In the genomic region with DNA sequence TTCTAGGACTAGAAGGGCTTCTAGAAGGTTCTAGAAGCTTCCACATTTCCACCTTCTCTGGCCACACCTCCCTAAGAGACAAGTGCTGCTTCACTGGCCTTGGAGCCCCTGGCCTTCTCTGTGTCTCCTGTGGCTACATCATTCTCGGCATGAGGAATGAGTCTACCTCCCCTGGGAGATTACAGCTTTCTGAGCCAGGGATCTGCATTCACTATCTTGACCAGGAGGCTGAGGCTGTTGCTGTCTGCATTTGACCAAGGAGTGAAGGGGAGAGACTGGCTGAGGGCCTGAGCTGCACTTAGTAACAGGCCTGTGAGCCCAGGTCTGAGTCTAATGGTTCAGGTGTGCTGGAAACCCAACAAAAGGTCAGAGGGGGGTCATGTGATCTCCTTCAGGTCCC, we compare ENCODE assay signal across 17 cellular contexts. TPM values are rescaled to one million over a fixed set of nuclear protein-coding genes. Genes with fewer than 3 reads are reported as not detected.
A peak's percentile ranks its signal among the peaks of the same experiment; 100 is the strongest.
DNase-seq lines count a peak whose midpoint lies in the region; ATAC-seq, FAIRE-seq and TF ChIP-seq lines count a peak whose summit lies in the region.
"Had no signal": no experiment of that assay in that cellular context is flagged by ENCODE, and none has a peak within 500 bp of the region (broad histone marks: within the 10 kb centered on the region; RNA-seq: fewer than 3 reads in every experiment).

No MANE protein-coding gene starts in this region.

- no peak overlapping the region for H3K4ac ChIP-seq in H1 (replicated peaks; ENCODE audit: insufficient read length, low read depth, low read length)

- ATAC-seq in upper lobe of right lung = no peak
- no peak for ATAC-seq in activated CD4-positive, CD25-positive, alpha-beta regulatory T cell treated with anti-CD3 and anti-CD28 coated beads, Interleukin-2, amount 50 U/mL, for 24 hours

- H3K4me1 ChIP-seq in H1 (replicated peaks in 1 of 4; ENCODE audit: control insufficient read depth in 3 of 4, insufficient read depth in 4 of 4, low read length in 3 of 4) (peaks cover 2 to 5% (median 3%) of the 10 kb centered on the region in 4 experiments; a peak in 5 of 7 replicates), neutrophil (ENCODE audit: control insufficient read depth in 1 of 2, insufficient read depth in 1 of 2, low read depth in 1 of 2, low read length in 1 of 2) (peaks cover 12 to 17% of the 10 kb centered on the region in 2 experiments), upper lobe of right lung (peaks cover 25% of the 10 kb centered on the region), HAP-1 (no peaks in the 10 kb centered on the region), tibial nerve (peaks cover 0 to 9% (median 0%) of the 10 kb centered on the region in 4 donors)

- H2BK12ac ChIP-seq in H1 (ENCODE audit: low read depth, low read length) = no peak overlapping the region

- H4K20me1 ChIP-seq in H1 (replicated peaks in 1 of 2; ENCODE audit: control insufficient read depth in 1 of 2, insufficient read depth in 2 of 2, low read length in 2 of 2) = peaks cover 0 to 3% of the 10 kb centered on the region in 2 experiments

- TF ChIP-seq EP300 in H1 (IDR thresholded peaks at IDR 0.05; ENCODE audit: borderline replicate concordance in 1 of 2, low read depth in 2 of 2, low read length in 2 of 2) (no peak), tibial nerve (IDR thresholded peaks at IDR 0.05) (no peak)

- H3K23me2 ChIP-seq in H1 (ENCODE audit: low read depth, low read length) = peaks cover 8% of the 10 kb centered on the region

- TF ChIP-seq POLR2A in H1 (IDR thresholded peaks at IDR 0.05; ENCODE audit: control extremely low read depth in 1 of 2, low read depth in 2 of 2, low read length in 2 of 2) (no peak), tibial nerve (IDR thresholded peaks at IDR 0.05) (no peak)

- 86% methylated on average over 1 of the region's 1 CpG; no CpG with 5 or more reads in 1 of the 2 experiments for WGBS in H1 (ENCODE audit: extremely low coverage in 1 of 2, insufficient coverage in 1 of 2, insufficient read length in 1 of 2, insufficient replicate concordance in 2 of 2, low coverage in 1 of 2, low lambda C conversion rate in 2 of 2, missing lambda C conversion rate in 1 of 2), 2 experiments
- WGBS in tibial nerve, 2 donors = 60 to 71% methylated on average over 1 of the region's 1 CpG

- H3K4me2 ChIP-seq in H1 (ENCODE audit: insufficient read depth in 1 of 2, low read depth in 2 of 2, low read length in 2 of 2) = no peak overlapping the region
- H3K4me2 ChIP-seq: SK-N-SH had no signal

- peaks cover 0 to 3% of the 10 kb centered on the region in 2 experiments; a peak in 2 of 4 replicates for H3K79me2 ChIP-seq in H1 (ENCODE audit: control insufficient read depth in 1 of 2, insufficient read depth in 2 of 2, low read length in 2 of 2)

- no peak overlapping the region for H3K9ac ChIP-seq in H1 (replicated peaks in 1 of 4; ENCODE audit: extremely low read depth in 1 of 4, low read depth in 3 of 4, low read length in 3 of 4)
- H3K9ac ChIP-seq: SK-N-SH had no signal

- in situ Hi-C loops in HAP-1 (cut with MboI; ENCODE audit: low sequenced_read_pairs) = no loop called here

- no peak for TF ChIP-seq RAD21 in H1 (IDR thresholded peaks at IDR 0.05 in 1 of 2, conservative IDR thresholded peaks at IDR 0.05 in 1 of 2; ENCODE audit: low read depth in 2 of 2, low read length in 2 of 2)

- H3K27me3 ChIP-seq in H1 (replicated peaks in 1 of 4; ENCODE audit: control insufficient read depth in 3 of 4, extremely low read depth in 1 of 4, insufficient read depth in 3 of 4, low read length in 3 of 4) = peaks cover 0 to 6% (median 3%) of the 10 kb centered on the region in 4 experiments; a peak in 3 of 7 replicates
- peaks cover 38% of the 10 kb centered on the region for H3K27me3 ChIP-seq in neutrophil
- peaks cover 12% of the 10 kb centered on the region for H3K27me3 ChIP-seq in upper lobe of right lung
- H3K27me3 ChIP-seq in HAP-1 (ENCODE audit: low read depth) = peaks cover 17% of the 10 kb centered on the region
- peaks cover 0 to 31% of the 10 kb centered on the region in 2 donors for H3K27me3 ChIP-seq in tibial nerve

- intact Hi-C loops in upper lobe of right lung (cut with DNase I) = no loop called here

- TF ChIP-seq CTCF in H1 (IDR thresholded peaks at IDR 0.05; ENCODE audit: control extremely low read depth in 1 of 3, insufficient read depth in 1 of 3, low read depth in 1 of 3, low read length in 3 of 3) = no peak
- TF ChIP-seq CTCF in neutrophil (IDR thresholded peaks at IDR 0.05) = no peak
- no peak for TF ChIP-seq CTCF in upper lobe of right lung (IDR thresholded peaks at IDR 0.05)
- no peak for TF ChIP-seq CTCF in tibial nerve (IDR thresholded peaks at IDR 0.05)

- no peak overlapping the region for H2AFZ ChIP-seq in H1 (ENCODE audit: low read length)

- DNase-seq in OCI-M1 (lab: John Stamatoyannopoulos, UW) (peak; percentile 38), H1 (ENCODE audit: low read depth in 1 of 2, low spot score in 2 of 2) (no peak), upper lobe of right lung (no peak), HAP-1 (ENCODE audit: low spot score in 2 of 2) (no peak), tibial nerve (ENCODE audit: low spot score in 2 of 2) (no peak)
- DNase-seq: DMS79, MM.1S, NCI-H1092 treated with DMSO at 0.1 percent for 48 hours, NCI-H510A, NCI-H774, RPMI8226, SHP77 treated with DMSO at 0.1 percent for 48 hours, SK-N-SH had no signal

- POLR2A ChIA-PET in H1 (lab: Charles Lee; ENCODE audit: partially characterized antibody) = no interaction called here

- no peaks in the 10 kb centered on the region for H3K36me3 ChIP-seq in H1 (ENCODE audit: control insufficient read depth in 2 of 4, insufficient read depth in 4 of 4, low read length in 3 of 4)
- no peaks in the 10 kb centered on the region for H3K36me3 ChIP-seq in neutrophil
- H3K36me3 ChIP-seq in upper lobe of right lung = no peaks in the 10 kb centered on the region
- no peaks in the 10 kb centered on the region for H3K36me3 ChIP-seq in HAP-1 (replicated peaks)
- peaks cover 0 to 2% (median 0%) of the 10 kb centered on the region in 3 donors for H3K36me3 ChIP-seq in tibial nerve

- H3K27ac ChIP-seq in H1 (ENCODE audit: low read depth, low read length) = no peak overlapping the region
- peak overlapping the region; percentile 25 for H3K27ac ChIP-seq in neutrophil
- H3K27ac ChIP-seq in upper lobe of right lung = peak overlapping the region; percentile 55
- no peak overlapping the region for H3K27ac ChIP-seq in tibial nerve
- H3K27ac ChIP-seq: C4-2B had no signal

- no peak overlapping the region for H2BK20ac ChIP-seq in H1 (ENCODE audit: low read length)

- H3K79me1 ChIP-seq in H1 (ENCODE audit: low read depth, low read length) = no peaks in the 10 kb centered on the region

- H4K8ac ChIP-seq in H1 (ENCODE audit: extremely low read depth, insufficient read depth, low read length) = peak overlapping the region; percentile 53; the same call in 1 of the 2 replicates

- H3K56ac ChIP-seq in H1 (replicated peaks; ENCODE audit: insufficient read length, low read depth, low read length) = no peak overlapping the region

- H3K9me3 ChIP-seq in H1 (ENCODE audit: insufficient read depth in 2 of 2, low read depth in 1 of 2, low read length in 1 of 2) (peaks cover 8 to 10% of the 10 kb centered on the region in 2 experiments), neutrophil (no peaks in the 10 kb centered on the region), upper lobe of right lung (no peaks in the 10 kb centered on the region), HAP-1 (no peaks in the 10 kb centered on the region; the same call in 1 of the 2 replicates), tibial nerve (peaks cover 0 to 26% (median 0%) of the 10 kb centered on the region in 4 donors)
- H3K9me3 ChIP-seq: SK-N-SH had no signal

- no peak overlapping the region for H2AK5ac ChIP-seq in H1 (ENCODE audit: low read depth, low read length)

- H3K4me3 ChIP-seq in H1 (ENCODE audit: extremely low read depth in 1 of 4, insufficient read depth in 2 of 4, low read depth in 3 of 4, low read length in 4 of 4) (no peak overlapping the region), neutrophil (ENCODE audit: low read depth in 1 of 2, low read length in 1 of 2) (no peak overlapping the region), upper lobe of right lung (no peak overlapping the region), HAP-1 (no peak overlapping the region), tibial nerve (no peak overlapping the region)

- H3K14ac ChIP-seq in H1 (ENCODE audit: insufficient read length) = no peak overlapping the region

- H3K18ac ChIP-seq in H1 (ENCODE audit: extremely low read depth, low read length) = no peak overlapping the region

- H2BK15ac ChIP-seq in H1 (ENCODE audit: low read length) = no peak overlapping the region

- H4K91ac ChIP-seq in H1 (replicated peaks; ENCODE audit: insufficient read length, low read length) = no peak overlapping the region

- no peak overlapping the region for H2BK120ac ChIP-seq in H1 (replicated peaks; ENCODE audit: low read depth, low read length)

- H4K5ac ChIP-seq in H1 (ENCODE audit: insufficient read length, low read depth, low read length) = no peak overlapping the region

- no peak overlapping the region for H2BK5ac ChIP-seq in H1 (ENCODE audit: low read depth, low read length)

- CTCF ChIA-PET in H1 (lab: Charles Lee; ENCODE audit: partially characterized antibody) = interaction anchor here (1.1 kb wide), 1 partner anchor 31 kb away, joined by 3 read pairs; no protein-coding TSS in a partner anchor

- FAIRE-seq in H1 (lab: Jason Lieb, UNC) = no peak
- FAIRE-seq: H54 had no signal

- no peak overlapping the region for H3K23ac ChIP-seq in H1 (ENCODE audit: insufficient read length)

RNA-seq across cellular contexts. Expression of a gene that starts 5.3 kb away (rescaled TPM):
- 9.2 and 11.1 TPM in 2 replicates for total RNA-seq in H1 (2021; fragmentation: NEBNext Ultra II Directional; extraction: Animal tissue kit (Norgen Biotek cat#: 25700))
- 6.1 and 11.2 TPM in 2 replicates for polyA plus RNA-seq in H1 (2011; rRNA removed)
- 8.1 TPM for polyA plus RNA-seq in H1 (2011; cell fraction: cytosol; rRNA removed)
- 28.3 TPM for polyA plus RNA-seq in H1 (2011; cell fraction: nucleus; rRNA removed)
- polyA plus RNA-seq in H1 (2012, experiment 1 of 2) = 5.0 to 9.0 TPM (median 7.1 TPM) in 4 replicates
- 4.6 TPM for polyA plus RNA-seq in H1 (2012, experiment 2 of 2)
- polyA plus RNA-seq in H1 (2013, experiment 1 of 2) = 6.6 TPM
- 6.1 TPM for polyA plus RNA-seq in H1 (2013, experiment 2 of 2)
- polyA minus RNA-seq in H1 (2011; rRNA and poly(A)+ RNA removed) = 9.4 and 10.3 TPM in 2 replicates
- polyA minus RNA-seq in H1 (2011; cell fraction: cytosol; rRNA and poly(A)+ RNA removed) = 6.2 TPM
- polyA minus RNA-seq in H1 (2011; cell fraction: nucleus; rRNA and poly(A)+ RNA removed) = 13.3 TPM
- total RNA-seq in upper lobe of right lung (50.9 TPM), tibial nerve (10 to 100 TPM in 3 of 4 donors, 1 to 10 TPM in 1; 9.8 to 26.3 (median 14.4) TPM)

RNA-seq across cellular contexts. Expression of a gene that starts 53.9 kb away (rescaled TPM):
- total RNA-seq in H1 (2021; fragmentation: NEBNext Ultra II Directional; extraction: Animal tissue kit (Norgen Biotek cat#: 25700)) = 23.2 and 23.5 TPM in 2 replicates
- polyA plus RNA-seq in H1 (2011; rRNA removed) = 18.4 and 18.9 TPM in 2 replicates
- polyA plus RNA-seq in H1 (2011; cell fraction: cytosol; rRNA removed) = 20.5 TPM
- 27.7 TPM for polyA plus RNA-seq in H1 (2011; cell fraction: nucleus; rRNA removed)
- 19.8 to 25.4 TPM (median 24.1 TPM) in 4 replicates for polyA plus RNA-seq in H1 (2012, experiment 1 of 2)
- 10.9 TPM for polyA plus RNA-seq in H1 (2012, experiment 2 of 2)
- 23.0 TPM for polyA plus RNA-seq in H1 (2013, experiment 1 of 2)
- 24.3 TPM for polyA plus RNA-seq in H1 (2013, experiment 2 of 2)
- polyA minus RNA-seq in H1 (2011; rRNA and poly(A)+ RNA removed) = 9.2 and 17.3 TPM in 2 replicates
- 8.3 TPM for polyA minus RNA-seq in H1 (2011; cell fraction: cytosol; rRNA and poly(A)+ RNA removed)
- polyA minus RNA-seq in H1 (2011; cell fraction: nucleus; rRNA and poly(A)+ RNA removed) = 11.8 TPM
- 8.1 TPM for total RNA-seq in upper lobe of right lung
- 10 to 100 TPM in 1 of 4 donors, 1 to 10 TPM in 3; 2.6 to 11.6 (median 4.3) TPM for total RNA-seq in tibial nerve

RNA-seq across cellular contexts. Expression of a gene that starts 54.2 kb away (rescaled TPM):
- 76.8 and 77.1 TPM in 2 replicates for total RNA-seq in H1 (2021; fragmentation: NEBNext Ultra II Directional; extraction: Animal tissue kit (Norgen Biotek cat#: 25700))
- 27.6 and 40.0 TPM in 2 replicates for polyA plus RNA-seq in H1 (2011; rRNA removed)
- 26.7 TPM for polyA plus RNA-seq in H1 (2011; cell fraction: cytosol; rRNA removed)
- polyA plus RNA-seq in H1 (2011; cell fraction: nucleus; rRNA removed) = 102 TPM
- 43.2 to 61.2 TPM (median 54.2 TPM) in 4 replicates for polyA plus RNA-seq in H1 (2012, experiment 1 of 2)
- 37.9 TPM for polyA plus RNA-seq in H1 (2012, experiment 2 of 2)
- 33.9 TPM for polyA plus RNA-seq in H1 (2013, experiment 1 of 2)
- 30.2 TPM for polyA plus RNA-seq in H1 (2013, experiment 2 of 2)
- 51.3 and 52.3 TPM in 2 replicates for polyA minus RNA-seq in H1 (2011; rRNA and poly(A)+ RNA removed)
- polyA minus RNA-seq in H1 (2011; cell fraction: cytosol; rRNA and poly(A)+ RNA removed) = 53.7 TPM
- polyA minus RNA-seq in H1 (2011; cell fraction: nucleus; rRNA and poly(A)+ RNA removed) = 45.4 TPM
- total RNA-seq in upper lobe of right lung (137 TPM), tibial nerve (100 to 1,000 TPM in 3 of 4 donors, 10 to 100 TPM in 1; 61.7 to 201 (median 115) TPM)

Comparison
In these comparisons a context has a peak if more than half of its experiments do, and no peak if none do; other contexts are left out.
1. H3K27ac ChIP-seq: peak in neutrophil (single experiment) and upper lobe of right lung (single experiment); none in H1 (single experiment) and tibial nerve (0 of 4).